In the genomic region with DNA sequence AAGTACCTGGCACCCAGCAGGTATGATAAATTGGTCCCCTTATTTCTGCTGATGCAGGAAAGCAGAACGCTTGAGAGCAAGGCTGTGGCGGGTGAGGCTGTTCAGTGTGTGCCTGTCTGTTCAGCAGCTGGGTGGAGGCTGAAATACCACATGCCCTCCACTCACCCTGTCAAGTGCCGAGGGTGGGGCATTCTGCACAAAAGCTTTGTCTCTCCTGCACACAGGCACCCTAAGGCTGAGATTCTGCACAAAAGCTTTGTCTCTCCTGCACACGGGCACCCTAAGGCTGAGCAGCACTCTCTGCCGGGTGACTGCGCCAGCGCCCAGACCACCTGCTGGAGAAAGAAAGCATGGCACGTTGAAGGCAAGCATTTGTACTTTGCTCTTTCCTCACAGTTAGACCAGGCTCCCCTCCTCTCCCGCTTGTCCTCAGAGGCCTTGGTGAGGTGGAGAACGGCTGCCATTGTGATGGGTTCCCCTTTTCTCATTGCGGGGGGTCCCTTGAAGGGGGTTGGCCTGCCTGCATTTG, we compare ENCODE assay signal across 8 cellular contexts.
DNase-seq lines count a peak whose midpoint lies in the region; ATAC-seq, FAIRE-seq and TF ChIP-seq lines count a peak whose summit lies in the region.

No MANE protein-coding gene starts in this region.

- no peak overlapping the region for H3K9ac ChIP-seq in K562 (ENCODE audit: insufficient read depth in 1 of 2, low read depth in 2 of 2, low read length in 2 of 2)

- H3K9me1 ChIP-seq in K562 (ENCODE audit: control insufficient read depth, insufficient read depth, low read length): no peaks in the 10 kb centered on the region

- TF ChIP-seq RAD21 in K562 (CRISPR knock-in tag; conservative IDR thresholded peaks at IDR 0.05 in 1 of 2, IDR thresholded peaks at IDR 0.05 in 1 of 2): no peak

- POLR2A ChIA-PET in K562 (lab: Yijun Ruan, JAX): no interaction called here

- H4K20me1 ChIP-seq in K562 (replicated peaks; ENCODE audit: control insufficient read depth, insufficient read depth, low read length): no peaks in the 10 kb centered on the region

- FAIRE-seq in K562 (lab: Jason Lieb, UNC): no peak

- ATAC-seq in K562: peak; percentile 24; the same call in 2 of the 3 replicates
- no peak for ATAC-seq in sciatic nerve
- ATAC-seq in GM21390 (IDR thresholded peaks at IDR 0.05; ENCODE audit: unreplicated experiment): no peak
- no peak for ATAC-seq in HG03469 (IDR thresholded peaks at IDR 0.05; ENCODE audit: unreplicated experiment)

- no TSS peak for BruUV-seq in K562 (replicated peaks; lab: Mats Ljungman, UMichigan)

- intact Hi-C loops in K562 (cut with micrococcal nuclease) (loop anchor here (10.0 kb wide), 1 partner anchor 203 kb away; no protein-coding TSS in a partner anchor), sciatic nerve (cut with DNase I) (no loop called here)

- WGBS in K562 (ENCODE audit: insufficient coverage, low coverage, missing lambda C conversion rate): 24% methylated on average over 11 of the region's 11 CpGs

- no peak overlapping the region for H3K4me3 ChIP-seq in GM12864 (ENCODE audit: low read depth, low read length)
- no peak overlapping the region for H3K4me3 ChIP-seq in Jurkat, Clone E6-1 (ENCODE audit: low read length)
- no peak overlapping the region for H3K4me3 ChIP-seq in K562

- peak; percentile 86 for TF ChIP-seq CTCF in GM12864 (IDR thresholded peaks at IDR 0.05; ENCODE audit: low read depth, low read length, missing control alignments)
- peak in 2 of 3 experiments; percentile 27 to 55; a peak in 2 of 6 replicates for TF ChIP-seq CTCF in K562 (IDR thresholded peaks at IDR 0.05 in 2 of 3, conservative IDR thresholded peaks at IDR 0.05 in 1 of 3; ENCODE audit: insufficient read depth in 2 of 3, low read depth in 1 of 3, low read length in 3 of 3)

- peaks cover 7 to 28% of the 10 kb centered on the region in 2 experiments; a peak in 4 of 5 replicates for H3K27me3 ChIP-seq in K562 (ENCODE audit: control insufficient read depth in 2 of 2, insufficient read depth in 2 of 2, low read length in 2 of 2)

- no peaks in the 10 kb centered on the region for H3K9me3 ChIP-seq in K562 (replicated peaks; ENCODE audit: control insufficient read depth, insufficient read depth, low read depth, low read length)

- no peaks in the 10 kb centered on the region for H3K36me3 ChIP-seq in K562 (ENCODE audit: control insufficient read depth, insufficient read depth, low read length)

- H3K4me2 ChIP-seq in K562 (ENCODE audit: insufficient read depth, low read length): no peak overlapping the region

- no peak for TF ChIP-seq POLR2A in K562 (conservative IDR thresholded peaks at IDR 0.05)

- no peaks in the 10 kb centered on the region for H3K79me2 ChIP-seq in K562 (ENCODE audit: control insufficient read depth, insufficient read depth, low read length)

- DNase-seq in GM12864 (ENCODE audit: low read depth): no peak
- DNase-seq in Jurkat, Clone E6-1 (ENCODE audit: low read depth, low spot score): peak; percentile 54
- DNase-seq in K562 (ENCODE audit: extremely low read depth in 1 of 4, low spot score in 3 of 4): no peak
- DNase-seq in sciatic nerve (ENCODE audit: low spot score): peak; percentile 32
- DNase-seq in effector CD4-positive, alpha-beta T cell: no peak
- DNase-seq in iPS-NIHi11 (ENCODE audit: low spot score): no peak

- H3K27ac ChIP-seq in K562 (ENCODE audit: extremely low read depth, low read depth, low read length): no peak overlapping the region

- in situ Hi-C loops in K562 (cut with MboI): no loop called here

- H3K4me1 ChIP-seq in K562 (replicated peaks in 1 of 2; ENCODE audit: control insufficient read depth in 2 of 2, insufficient read depth in 2 of 2, low read length in 2 of 2): peaks cover 8 to 16% of the 10 kb centered on the region in 2 experiments

- H2AFZ ChIP-seq in K562 (ENCODE audit: low read depth, low read length): no peak overlapping the region

- CTCF ChIA-PET in K562 (lab: Yijun Ruan, JAX; ENCODE audit: low intra/inter-chr PET ratio): no interaction called here

- TF ChIP-seq EP300 in K562 (IDR thresholded peaks at IDR 0.05; ENCODE audit: low read length): no peak

TF ChIP-seq in K562, 482 proteins besides CTCF, POLR2A, EP300 and RAD21:
- TF ChIP-seq, protein P1, sequence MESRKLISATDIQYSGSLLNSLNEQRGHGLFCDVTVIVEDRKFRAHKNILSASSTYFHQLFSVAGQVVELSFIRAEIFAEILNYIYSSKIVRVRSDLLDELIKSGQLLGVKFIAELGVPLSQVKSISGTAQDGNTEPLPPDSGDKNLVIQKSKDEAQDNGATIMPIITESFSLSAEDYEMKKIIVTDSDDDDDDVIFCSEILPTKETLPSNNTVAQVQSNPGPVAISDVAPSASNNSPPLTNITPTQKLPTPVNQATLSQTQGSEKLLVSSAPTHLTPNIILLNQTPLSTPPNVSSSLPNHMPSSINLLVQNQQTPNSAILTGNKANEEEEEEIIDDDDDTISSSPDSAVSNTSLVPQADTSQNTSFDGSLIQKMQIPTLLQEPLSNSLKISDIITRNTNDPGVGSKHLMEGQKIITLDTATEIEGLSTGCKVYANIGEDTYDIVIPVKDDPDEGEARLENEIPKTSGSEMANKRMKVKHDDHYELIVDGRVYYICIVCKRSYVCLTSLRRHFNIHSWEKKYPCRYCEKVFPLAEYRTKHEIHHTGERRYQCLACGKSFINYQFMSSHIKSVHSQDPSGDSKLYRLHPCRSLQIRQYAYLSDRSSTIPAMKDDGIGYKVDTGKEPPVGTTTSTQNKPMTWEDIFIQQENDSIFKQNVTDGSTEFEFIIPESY (CRISPR knock-in tag; IDR thresholded peaks at IDR 0.05): peak; percentile 99
- peak; percentile 51 for TF ChIP-seq ZNF316 (IDR thresholded peaks at IDR 0.05)
- no peak for TF ChIP-seq ZNF561 (CRISPR knock-in tag; conservative IDR thresholded peaks at IDR 0.05)

Comparison
In these comparisons a context has a peak if more than half of its experiments do, and no peak if none do; other contexts are left out.
1. DNase-seq: peak in Jurkat, Clone E6-1 (single experiment) and sciatic nerve (single experiment); none in GM12864 (single experiment), K562 (0 of 4), effector CD4-positive, alpha-beta T cell (single experiment) and iPS-NIHi11 (single experiment).